In genomic region chr1:36838866-36839265, GRCh38 we compare ENCODE assay signal across 1 cellular context.
TF ChIP-seq lines count a peak whose summit lies in the region.

No MANE protein-coding gene starts in this region.

TF ChIP-seq in IMR-90, 13 proteins besides CTCF, POLR2A, EP300 and RAD21 (continued from another document):
- TF ChIP-seq MAZ (IDR thresholded peaks at IDR 0.05; ENCODE audit: borderline replicate concordance, low read depth, low read length), result no peak
- no peak for TF ChIP-seq NFE2L2 (IDR thresholded peaks at IDR 0.05; ENCODE audit: low read depth, low read length)
- TF ChIP-seq RFX5 (IDR thresholded peaks at IDR 0.05; ENCODE audit: low read depth, low read length), result no peak
- TF ChIP-seq USF2 (IDR thresholded peaks at IDR 0.05; ENCODE audit: low read depth, low read length), result no peak
